ENCODE assay signal across 1 cellular context in genomic region chr2:135052997-135053474, GRCh38.
TF ChIP-seq lines count a peak whose summit lies in the region.

No MANE protein-coding gene starts in this region.

TF ChIP-seq in HCT116, 20 proteins besides CTCF, POLR2A, EP300 and RAD21 (continued from another document):
- TF ChIP-seq ZBTB33 (IDR thresholded peaks at IDR 0.05; ENCODE audit: extremely low read depth, insufficient replicate concordance, low read length) = no peak
- no peak for TF ChIP-seq FOSL1 (IDR thresholded peaks at IDR 0.05; ENCODE audit: low read depth)
